1 cellular context compared by ENCODE assay signal in the genomic region with DNA sequence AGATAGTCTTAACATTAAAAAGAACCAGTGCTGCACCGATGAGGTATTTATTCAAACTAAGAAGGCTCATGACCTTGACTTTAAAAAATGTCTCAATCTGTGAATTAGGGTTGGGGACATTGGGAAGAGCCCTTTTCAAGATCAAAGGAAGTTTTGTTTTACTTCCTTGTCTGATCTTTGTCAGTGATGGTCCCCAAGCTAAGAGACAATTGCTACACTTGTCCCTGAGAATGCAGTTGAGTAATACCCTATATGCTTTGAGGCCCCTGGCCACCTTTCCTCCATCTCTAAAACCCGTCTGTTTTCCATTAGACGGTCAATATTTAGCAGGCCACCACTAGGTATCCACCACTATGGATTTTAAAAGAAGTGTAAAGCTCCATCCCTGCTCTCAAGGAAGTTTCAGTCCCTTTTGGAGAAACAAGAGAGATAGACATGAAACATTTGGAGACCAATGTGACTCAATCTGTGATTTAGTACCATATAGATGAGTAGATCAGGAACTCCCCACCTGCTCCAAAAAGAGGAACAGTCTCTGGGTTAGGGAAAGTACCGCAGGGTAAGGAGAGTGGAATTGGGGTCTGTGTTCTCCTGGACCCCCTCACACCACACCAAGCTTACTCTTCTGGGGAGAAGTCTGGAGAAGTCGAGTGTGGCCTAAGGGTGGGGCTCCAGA.
TF ChIP-seq lines count a peak whose summit lies in the region.

No MANE protein-coding gene starts in this region.

TF ChIP-seq in HepG2, 621 proteins besides CTCF, POLR2A, EP300 and RAD21 (continued from another document and continues in another):
- TF ChIP-seq, protein P1, sequence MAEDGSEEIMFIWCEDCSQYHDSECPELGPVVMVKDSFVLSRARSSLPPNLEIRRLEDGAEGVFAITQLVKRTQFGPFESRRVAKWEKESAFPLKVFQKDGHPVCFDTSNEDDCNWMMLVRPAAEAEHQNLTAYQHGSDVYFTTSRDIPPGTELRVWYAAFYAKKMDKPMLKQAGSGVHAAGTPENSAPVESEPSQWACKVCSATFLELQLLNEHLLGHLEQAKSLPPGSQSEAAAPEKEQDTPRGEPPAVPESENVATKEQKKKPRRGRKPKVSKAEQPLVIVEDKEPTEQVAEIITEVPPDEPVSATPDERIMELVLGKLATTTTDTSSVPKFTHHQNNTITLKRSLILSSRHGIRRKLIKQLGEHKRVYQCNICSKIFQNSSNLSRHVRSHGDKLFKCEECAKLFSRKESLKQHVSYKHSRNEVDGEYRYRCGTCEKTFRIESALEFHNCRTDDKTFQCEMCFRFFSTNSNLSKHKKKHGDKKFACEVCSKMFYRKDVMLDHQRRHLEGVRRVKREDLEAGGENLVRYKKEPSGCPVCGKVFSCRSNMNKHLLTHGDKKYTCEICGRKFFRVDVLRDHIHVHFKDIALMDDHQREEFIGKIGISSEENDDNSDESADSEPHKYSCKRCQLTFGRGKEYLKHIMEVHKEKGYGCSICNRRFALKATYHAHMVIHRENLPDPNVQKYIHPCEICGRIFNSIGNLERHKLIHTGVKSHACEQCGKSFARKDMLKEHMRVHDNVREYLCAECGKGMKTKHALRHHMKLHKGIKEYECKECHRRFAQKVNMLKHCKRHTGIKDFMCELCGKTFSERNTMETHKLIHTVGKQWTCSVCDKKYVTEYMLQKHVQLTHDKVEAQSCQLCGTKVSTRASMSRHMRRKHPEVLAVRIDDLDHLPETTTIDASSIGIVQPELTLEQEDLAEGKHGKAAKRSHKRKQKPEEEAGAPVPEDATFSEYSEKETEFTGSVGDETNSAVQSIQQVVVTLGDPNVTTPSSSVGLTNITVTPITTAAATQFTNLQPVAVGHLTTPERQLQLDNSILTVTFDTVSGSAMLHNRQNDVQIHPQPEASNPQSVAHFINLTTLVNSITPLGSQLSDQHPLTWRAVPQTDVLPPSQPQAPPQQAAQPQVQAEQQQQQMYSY (CRISPR knock-in tag; IDR thresholded peaks at IDR 0.05): no peak
- TF ChIP-seq HNF4G (IDR thresholded peaks at IDR 0.05; ENCODE audit: borderline replicate concordance, low read depth, low read length) (peak; percentile 56; the same call in 1 of the 2 replicates), HNF4G (CRISPR knock-in tag; IDR thresholded peaks at IDR 0.05; ENCODE audit: borderline replicate concordance, low read depth) (no peak), MAZ (IDR thresholded peaks at IDR 0.05; ENCODE audit: borderline replicate concordance, low read depth, low read length) (no peak), MAZ (CRISPR knock-in tag; IDR thresholded peaks at IDR 0.05; ENCODE audit: low read depth) (no peak), DMAP1 (CRISPR knock-in tag; IDR thresholded peaks at IDR 0.05) (no peak), ZNF205 (CRISPR knock-in tag; IDR thresholded peaks at IDR 0.05) (peak; percentile 82; the same call in 1 of the 2 replicates), REXO4 (CRISPR knock-in tag; IDR thresholded peaks at IDR 0.05; ENCODE audit: borderline replicate concordance) (no peak), SNAPC2 (CRISPR knock-in tag; IDR thresholded peaks at IDR 0.05) (no peak), NAIF1 (CRISPR knock-in tag; IDR thresholded peaks at IDR 0.05; ENCODE audit: borderline replicate concordance) (no peak), TP53 (CRISPR knock-in tag; conservative IDR thresholded peaks at IDR 0.05) (peak; percentile 47; the same call in 1 of the 2 replicates), SIX1 (CRISPR knock-in tag; IDR thresholded peaks at IDR 0.05; ENCODE audit: borderline replicate concordance) (peak; percentile 41; the same call in 1 of the 2 replicates), POGZ (CRISPR knock-in tag; IDR thresholded peaks at IDR 0.05) (peak; percentile 83; the same call in 1 of the 2 replicates), ELF1 (CRISPR knock-in tag; IDR thresholded peaks at IDR 0.05) (peak; percentile 32; the same call in 1 of the 2 replicates), ATF7-NPFF (CRISPR knock-in tag; IDR thresholded peaks at IDR 0.05; ENCODE audit: low read depth) (no peak), KLF6 (CRISPR knock-in tag; IDR thresholded peaks at IDR 0.05) (peak; percentile 66; the same call in 1 of the 2 replicates), NFATC3 (CRISPR knock-in tag; IDR thresholded peaks at IDR 0.05) (no peak), ZNF550 (CRISPR knock-in tag; IDR thresholded peaks at IDR 0.05; ENCODE audit: borderline replicate concordance) (no peak), ZNF749 (CRISPR knock-in tag; IDR thresholded peaks at IDR 0.05; ENCODE audit: borderline replicate concordance) (no peak), ZNF570 (CRISPR knock-in tag; IDR thresholded peaks at IDR 0.05; ENCODE audit: borderline replicate concordance) (0 out of 2 replicates have a peak, but pooled peaks have one; percentile 40), PITX1 (CRISPR knock-in tag; IDR thresholded peaks at IDR 0.05) (no peak; the same call in 1 of the 2 replicates), WIZ (CRISPR knock-in tag; IDR thresholded peaks at IDR 0.05) (no peak), SALL1 (CRISPR knock-in tag; IDR thresholded peaks at IDR 0.05) (peak; percentile 46; the same call in 1 of the 2 replicates), XBP1 (CRISPR knock-in tag; IDR thresholded peaks at IDR 0.05) (no peak), NFKBIZ (CRISPR knock-in tag; IDR thresholded peaks at IDR 0.05) (peak; percentile 73; the same call in 1 of the 2 replicates)
- TF ChIP-seq, protein P2, sequence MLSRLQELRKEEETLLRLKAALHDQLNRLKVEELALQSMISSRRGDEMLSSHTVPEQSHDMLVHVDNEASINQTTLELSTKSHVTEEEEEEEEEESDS (CRISPR knock-in tag; IDR thresholded peaks at IDR 0.05; ENCODE audit: borderline replicate concordance): no peak
- TF ChIP-seq, protein P3, sequence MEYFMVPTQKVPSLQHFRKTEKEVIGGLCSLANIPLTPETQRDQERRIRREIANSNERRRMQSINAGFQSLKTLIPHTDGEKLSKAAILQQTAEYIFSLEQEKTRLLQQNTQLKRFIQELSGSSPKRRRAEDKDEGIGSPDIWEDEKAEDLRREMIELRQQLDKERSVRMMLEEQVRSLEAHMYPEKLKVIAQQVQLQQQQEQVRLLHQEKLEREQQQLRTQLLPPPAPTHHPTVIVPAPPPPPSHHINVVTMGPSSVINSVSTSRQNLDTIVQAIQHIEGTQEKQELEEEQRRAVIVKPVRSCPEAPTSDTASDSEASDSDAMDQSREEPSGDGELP (IDR thresholded peaks at IDR 0.05; ENCODE audit: borderline replicate concordance, low read depth): peak; percentile 48; the same call in 1 of the 2 replicates
- TF ChIP-seq, protein P4, sequence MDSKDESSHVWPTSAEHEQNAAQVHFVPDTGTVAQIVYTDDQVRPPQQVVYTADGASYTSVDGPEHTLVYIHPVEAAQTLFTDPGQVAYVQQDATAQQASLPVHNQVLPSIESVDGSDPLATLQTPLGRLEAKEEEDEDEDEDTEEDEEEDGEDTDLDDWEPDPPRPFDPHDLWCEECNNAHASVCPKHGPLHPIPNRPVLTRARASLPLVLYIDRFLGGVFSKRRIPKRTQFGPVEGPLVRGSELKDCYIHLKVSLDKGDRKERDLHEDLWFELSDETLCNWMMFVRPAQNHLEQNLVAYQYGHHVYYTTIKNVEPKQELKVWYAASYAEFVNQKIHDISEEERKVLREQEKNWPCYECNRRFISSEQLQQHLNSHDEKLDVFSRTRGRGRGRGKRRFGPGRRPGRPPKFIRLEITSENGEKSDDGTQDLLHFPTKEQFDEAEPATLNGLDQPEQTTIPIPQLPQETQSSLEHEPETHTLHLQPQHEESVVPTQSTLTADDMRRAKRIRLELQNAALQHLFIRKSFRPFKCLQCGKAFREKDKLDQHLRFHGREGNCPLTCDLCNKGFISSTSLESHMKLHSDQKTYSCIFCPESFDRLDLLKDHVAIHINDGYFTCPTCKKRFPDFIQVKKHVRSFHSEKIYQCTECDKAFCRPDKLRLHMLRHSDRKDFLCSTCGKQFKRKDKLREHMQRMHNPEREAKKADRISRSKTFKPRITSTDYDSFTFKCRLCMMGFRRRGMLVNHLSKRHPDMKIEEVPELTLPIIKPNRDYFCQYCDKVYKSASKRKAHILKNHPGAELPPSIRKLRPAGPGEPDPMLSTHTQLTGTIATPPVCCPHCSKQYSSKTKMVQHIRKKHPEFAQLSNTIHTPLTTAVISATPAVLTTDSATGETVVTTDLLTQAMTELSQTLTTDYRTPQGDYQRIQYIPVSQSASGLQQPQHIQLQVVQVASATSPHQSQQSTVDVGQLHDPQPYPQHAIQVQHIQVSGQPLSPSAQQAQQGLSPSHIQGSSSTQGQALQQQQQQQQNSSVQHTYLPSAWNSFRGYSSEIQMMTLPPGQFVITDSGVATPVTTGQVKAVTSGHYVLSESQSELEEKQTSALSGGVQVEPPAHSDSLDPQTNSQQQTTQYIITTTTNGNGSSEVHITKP (CRISPR knock-in tag; IDR thresholded peaks at IDR 0.05; ENCODE audit: low read depth): no peak
- TF ChIP-seq, protein P5, sequence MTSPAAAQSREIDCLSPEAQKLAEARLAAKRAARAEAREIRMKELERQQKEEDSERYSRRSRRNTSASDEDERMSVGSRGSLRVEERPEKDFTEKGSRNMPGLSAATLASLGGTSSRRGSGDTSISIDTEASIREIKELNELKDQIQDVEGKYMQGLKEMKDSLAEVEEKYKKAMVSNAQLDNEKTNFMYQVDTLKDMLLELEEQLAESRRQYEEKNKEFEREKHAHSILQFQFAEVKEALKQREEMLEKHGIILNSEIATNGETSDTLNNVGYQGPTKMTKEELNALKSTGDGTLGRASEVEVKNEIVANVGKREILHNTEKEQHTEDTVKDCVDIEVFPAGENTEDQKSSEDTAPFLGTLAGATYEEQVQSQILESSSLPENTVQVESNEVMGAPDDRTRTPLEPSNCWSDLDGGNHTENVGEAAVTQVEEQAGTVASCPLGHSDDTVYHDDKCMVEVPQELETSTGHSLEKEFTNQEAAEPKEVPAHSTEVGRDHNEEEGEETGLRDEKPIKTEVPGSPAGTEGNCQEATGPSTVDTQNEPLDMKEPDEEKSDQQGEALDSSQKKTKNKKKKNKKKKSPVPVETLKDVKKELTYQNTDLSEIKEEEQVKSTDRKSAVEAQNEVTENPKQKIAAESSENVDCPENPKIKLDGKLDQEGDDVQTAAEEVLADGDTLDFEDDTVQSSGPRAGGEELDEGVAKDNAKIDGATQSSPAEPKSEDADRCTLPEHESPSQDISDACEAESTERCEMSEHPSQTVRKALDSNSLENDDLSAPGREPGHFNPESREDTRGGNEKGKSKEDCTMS (CRISPR knock-in tag; conservative IDR thresholded peaks at IDR 0.05): no peak
- TF ChIP-seq, protein P6, sequence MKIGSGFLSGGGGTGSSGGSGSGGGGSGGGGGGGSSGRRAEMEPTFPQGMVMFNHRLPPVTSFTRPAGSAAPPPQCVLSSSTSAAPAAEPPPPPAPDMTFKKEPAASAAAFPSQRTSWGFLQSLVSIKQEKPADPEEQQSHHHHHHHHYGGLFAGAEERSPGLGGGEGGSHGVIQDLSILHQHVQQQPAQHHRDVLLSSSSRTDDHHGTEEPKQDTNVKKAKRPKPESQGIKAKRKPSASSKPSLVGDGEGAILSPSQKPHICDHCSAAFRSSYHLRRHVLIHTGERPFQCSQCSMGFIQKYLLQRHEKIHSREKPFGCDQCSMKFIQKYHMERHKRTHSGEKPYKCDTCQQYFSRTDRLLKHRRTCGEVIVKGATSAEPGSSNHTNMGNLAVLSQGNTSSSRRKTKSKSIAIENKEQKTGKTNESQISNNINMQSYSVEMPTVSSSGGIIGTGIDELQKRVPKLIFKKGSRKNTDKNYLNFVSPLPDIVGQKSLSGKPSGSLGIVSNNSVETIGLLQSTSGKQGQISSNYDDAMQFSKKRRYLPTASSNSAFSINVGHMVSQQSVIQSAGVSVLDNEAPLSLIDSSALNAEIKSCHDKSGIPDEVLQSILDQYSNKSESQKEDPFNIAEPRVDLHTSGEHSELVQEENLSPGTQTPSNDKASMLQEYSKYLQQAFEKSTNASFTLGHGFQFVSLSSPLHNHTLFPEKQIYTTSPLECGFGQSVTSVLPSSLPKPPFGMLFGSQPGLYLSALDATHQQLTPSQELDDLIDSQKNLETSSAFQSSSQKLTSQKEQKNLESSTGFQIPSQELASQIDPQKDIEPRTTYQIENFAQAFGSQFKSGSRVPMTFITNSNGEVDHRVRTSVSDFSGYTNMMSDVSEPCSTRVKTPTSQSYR (CRISPR knock-in tag; IDR thresholded peaks at IDR 0.05; ENCODE audit: borderline replicate concordance): peak; percentile 48; the same call in 1 of the 2 replicates
- TF ChIP-seq, protein P7, sequence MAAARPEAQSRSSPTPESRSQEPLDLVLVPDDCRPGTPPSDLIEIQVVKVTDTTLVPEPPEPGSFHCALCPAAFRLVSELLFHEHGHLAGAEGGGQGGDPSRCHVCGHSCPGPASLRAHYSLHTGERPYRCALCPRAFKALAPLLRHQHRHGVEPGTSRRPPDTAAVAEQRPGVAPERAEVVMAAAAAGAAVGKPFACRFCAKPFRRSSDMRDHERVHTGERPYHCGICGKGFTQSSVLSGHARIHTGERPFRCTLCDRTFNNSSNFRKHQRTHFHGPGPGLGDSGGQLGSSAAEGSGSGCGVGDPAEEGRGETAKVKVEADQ (CRISPR knock-in tag; IDR thresholded peaks at IDR 0.05; ENCODE audit: borderline replicate concordance): no peak
- TF ChIP-seq, protein P8, sequence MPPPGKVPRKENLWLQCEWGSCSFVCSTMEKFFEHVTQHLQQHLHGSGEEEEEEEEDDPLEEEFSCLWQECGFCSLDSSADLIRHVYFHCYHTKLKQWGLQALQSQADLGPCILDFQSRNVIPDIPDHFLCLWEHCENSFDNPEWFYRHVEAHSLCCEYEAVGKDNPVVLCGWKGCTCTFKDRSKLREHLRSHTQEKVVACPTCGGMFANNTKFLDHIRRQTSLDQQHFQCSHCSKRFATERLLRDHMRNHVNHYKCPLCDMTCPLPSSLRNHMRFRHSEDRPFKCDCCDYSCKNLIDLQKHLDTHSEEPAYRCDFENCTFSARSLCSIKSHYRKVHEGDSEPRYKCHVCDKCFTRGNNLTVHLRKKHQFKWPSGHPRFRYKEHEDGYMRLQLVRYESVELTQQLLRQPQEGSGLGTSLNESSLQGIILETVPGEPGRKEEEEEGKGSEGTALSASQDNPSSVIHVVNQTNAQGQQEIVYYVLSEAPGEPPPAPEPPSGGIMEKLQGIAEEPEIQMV (CRISPR knock-in tag; IDR thresholded peaks at IDR 0.05; ENCODE audit: low read depth): no peak
